In the genomic region with DNA sequence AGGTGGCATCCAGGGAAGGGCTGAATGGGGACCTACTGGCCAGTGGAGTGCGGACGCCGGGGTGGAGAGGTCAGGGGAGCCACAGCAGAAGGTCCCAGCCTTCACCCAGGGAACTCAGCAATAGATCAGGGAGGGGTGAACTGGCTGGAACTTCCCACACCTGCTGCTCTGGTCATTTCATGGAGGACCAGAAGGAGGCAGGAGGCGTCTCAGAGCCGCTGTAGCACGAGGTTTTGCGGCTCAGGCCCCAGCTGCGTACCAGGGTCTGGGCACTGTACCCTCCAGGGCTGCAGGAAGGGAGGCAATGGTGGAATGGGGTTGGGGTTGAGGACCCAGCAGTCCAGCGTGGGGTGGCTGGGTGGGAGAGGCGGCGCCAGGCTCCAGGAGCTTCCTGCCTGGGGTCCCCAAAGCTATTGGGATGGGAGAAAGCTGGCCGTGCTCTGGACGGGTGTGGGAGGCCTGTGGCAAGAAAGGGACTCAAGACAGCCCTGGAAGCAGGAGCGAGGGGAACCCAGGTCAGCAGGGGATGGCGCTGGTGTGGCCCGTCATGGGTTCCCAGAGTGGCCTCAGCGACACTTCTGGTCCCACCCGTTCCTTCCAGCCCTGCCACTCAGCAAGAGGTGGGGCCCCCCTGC, we compare ENCODE assay signal across 19 cellular contexts. TPM values are rescaled to one million over a fixed set of nuclear protein-coding genes. Genes with fewer than 3 reads are reported as not detected.
"Had no signal": no experiment of that assay in that cellular context is flagged by ENCODE, and none has a peak within 500 bp of the region (broad histone marks: within the 10 kb centered on the region; RNA-seq: fewer than 3 reads in every experiment).

No MANE protein-coding gene starts in this region.

- H3K4me3 Mint-ChIP-seq: dendritic cell treated with granulocyte-macrophage colony-stimulating factor and Interleukin-4, amounts not matched to agents 40 ng/mL and 50 ng/mL, for 4 days; effector memory CD8-positive, alpha-beta T cell; naive thymus-derived CD8-positive, alpha-beta T cell; type B pancreatic cell had no signal

- H3K36me3 Mint-ChIP-seq: type B pancreatic cell had no signal

- H3K4me3 ChIP-seq: esophagus squamous epithelium, gastroesophageal sphincter, pancreas, suprapubic skin, thyroid gland had no signal

- H3K36me3 ChIP-seq: esophagus squamous epithelium, gastroesophageal sphincter, pancreas, suprapubic skin, thyroid gland had no signal

- H3K4me1 ChIP-seq: esophagus squamous epithelium, gastroesophageal sphincter, pancreas, suprapubic skin, thyroid gland had no signal

- H3K9me3 ChIP-seq: pancreas, thyroid gland had no signal

- DNase-seq: effector memory CD8-positive, alpha-beta T cell; esophagus squamous epithelium; foreskin fibroblast; glutamatergic neuron; kidney glomerular epithelial cell; mesendoderm; naive thymus-derived CD8-positive, alpha-beta T cell; occipital lobe; small intestine; stimulated activated CD4-positive, alpha-beta T cell treated with anti-CD3 and anti-CD28 coated beads, Interleukin-2, amount 100 ng/mL, for 48 hours; stimulated activated naive CD8-positive, alpha-beta T cell treated with anti-CD3 and anti-CD28 coated beads, Interleukin-15, Interleukin-2, amounts not matched to agents 100 U/mL and 50 U/mL, for 24 hours; thyroid gland had no signal

- H3K9me3 Mint-ChIP-seq: effector memory CD8-positive, alpha-beta T cell; type B pancreatic cell had no signal

- ATAC-seq: effector memory CD8-positive, alpha-beta T cell; gastroesophageal sphincter; naive thymus-derived CD8-positive, alpha-beta T cell; pancreas; stimulated activated naive CD8-positive, alpha-beta T cell treated with anti-CD3 and anti-CD28 coated beads, Interleukin-15, Interleukin-2, amounts not matched to agents 100 U/mL and 50 U/mL, for 24 hours had no signal

- H3K27ac ChIP-seq: esophagus squamous epithelium, gastroesophageal sphincter, pancreas, suprapubic skin, thyroid gland had no signal

- H3K27me3 ChIP-seq: pancreas, thyroid gland had no signal

- H3K27ac Mint-ChIP-seq: dendritic cell treated with granulocyte-macrophage colony-stimulating factor and Interleukin-4, amounts not matched to agents 40 ng/mL and 50 ng/mL, for 4 days; effector memory CD8-positive, alpha-beta T cell; naive thymus-derived CD8-positive, alpha-beta T cell; progenitor cell of endocrine pancreas; type B pancreatic cell had no signal

RNA-seq across cellular contexts. Expression of a gene that starts 20.2 kb away (rescaled TPM):
- polyA plus RNA-seq: liver; naive thymus-derived CD8-positive, alpha-beta T cell had no signal
